8 cellular contexts compared by ENCODE assay signal in genomic region chr5:149228610-149229297, GRCh38. TPM values are rescaled to one million over a fixed set of nuclear protein-coding genes. Genes with fewer than 3 reads are reported as not detected.
DNase-seq lines count a peak whose midpoint lies in the region; ATAC-seq and TF ChIP-seq lines count a peak whose summit lies in the region.

No MANE protein-coding gene starts in this region.

- intact Hi-C loops in CD14-positive monocyte (cut with micrococcal nuclease) (no loop called here), adrenal gland (cut with DNase I) (no loop called here), left ventricle myocardium superior (cut with micrococcal nuclease) (loop anchor here (2.0 kb wide), 1 partner anchor 86 kb away; no protein-coding TSS in a partner anchor)

- no peak overlapping the region for H3K27ac Mint-ChIP-seq in CD14-positive monocyte
- H3K27ac Mint-ChIP-seq in stimulated activated naive CD8-positive, alpha-beta T cell treated with anti-CD3 and anti-CD28 coated beads, Interleukin-15, amount 100 ng/mL, for 72 hours = no peak overlapping the region

- H3K4me3 Mint-ChIP-seq in CD14-positive monocyte = no peak overlapping the region
- H3K4me3 Mint-ChIP-seq in stimulated activated naive CD8-positive, alpha-beta T cell treated with anti-CD3 and anti-CD28 coated beads, Interleukin-15, amount 100 ng/mL, for 72 hours = no peak overlapping the region

- TF ChIP-seq CTCF in CD14-positive monocyte (IDR thresholded peaks at IDR 0.05) = peak; percentile 47
- TF ChIP-seq CTCF in LNCaP clone FGC (IDR thresholded peaks at IDR 0.05; ENCODE audit: control insufficient read depth, extremely low read depth, insufficient read depth) = peak; percentile 79
- peak; percentile 65 to 92 (median 82) for TF ChIP-seq CTCF in adrenal gland (IDR thresholded peaks at IDR 0.05)

- peak overlapping the region; percentile 50 for H3K9ac ChIP-seq in skeletal muscle satellite cell (ENCODE audit: low read depth, low read length)

- H3K27me3 ChIP-seq in adrenal gland = no peaks in the 10 kb centered on the region
- H3K27me3 ChIP-seq in skeletal muscle satellite cell (ENCODE audit: control insufficient read depth, insufficient read depth, low read length) = no peaks in the 10 kb centered on the region

- H3K9me3 ChIP-seq in adrenal gland (replicated peaks in 1 of 3) = no peaks in the 10 kb centered on the region
- no peaks in the 10 kb centered on the region for H3K9me3 ChIP-seq in skeletal muscle satellite cell (replicated peaks; ENCODE audit: low read length)

- H3K36me3 Mint-ChIP-seq in CD14-positive monocyte = no peaks in the 10 kb centered on the region

- H3K27me3 Mint-ChIP-seq in CD14-positive monocyte (ENCODE audit: low read depth in 3 of 3) = peaks cover 4 to 7% (median 6%) of the 10 kb centered on the region in 3 donors
- no peaks in the 10 kb centered on the region for H3K27me3 Mint-ChIP-seq in stimulated activated naive CD8-positive, alpha-beta T cell treated with anti-CD3 and anti-CD28 coated beads, Interleukin-15, amount 100 ng/mL, for 72 hours

- peak overlapping the region; percentile 14 for H3K4me2 ChIP-seq in skeletal muscle satellite cell (ENCODE audit: low read length)

- H3K4me1 ChIP-seq in adrenal gland (replicated peaks in 1 of 2) = peaks cover 4 to 6% of the 10 kb centered on the region in 2 donors
- peaks cover 27% of the 10 kb centered on the region for H3K4me1 ChIP-seq in skeletal muscle satellite cell (ENCODE audit: control insufficient read depth, insufficient read depth, low read length)

- peaks cover 8% of the 10 kb centered on the region for H3K4me1 Mint-ChIP-seq in CD14-positive monocyte
- no peaks in the 10 kb centered on the region for H3K4me1 Mint-ChIP-seq in stimulated activated naive CD8-positive, alpha-beta T cell treated with anti-CD3 and anti-CD28 coated beads, Interleukin-15, amount 100 ng/mL, for 72 hours

- DNase-seq in CD14-positive monocyte (ENCODE audit: low spot score) (no peak), LNCaP clone FGC (ENCODE audit: low read depth) (peak; percentile 76), adrenal gland (peak; percentile 39 to 85 (median 72)), left ventricle myocardium superior (no peak)
- no peak for DNase-seq in stimulated activated naive CD8-positive, alpha-beta T cell treated with anti-CD3 and anti-CD28 coated beads, Interleukin-15, amount 100 ng/mL, for 72 hours

- no peaks in the 10 kb centered on the region for H3K9me3 Mint-ChIP-seq in CD14-positive monocyte
- no peaks in the 10 kb centered on the region for H3K9me3 Mint-ChIP-seq in stimulated activated naive CD8-positive, alpha-beta T cell treated with anti-CD3 and anti-CD28 coated beads, Interleukin-15, amount 100 ng/mL, for 72 hours

- 28 to 38% (median 31%) methylated on average over 5 of the region's 5 CpGs for WGBS in adrenal gland, 4 donors

- H3K4me3 ChIP-seq in LNCaP clone FGC (ENCODE audit: low read depth, low read length) = no peak overlapping the region
- H3K4me3 ChIP-seq in adrenal gland = no peak overlapping the region
- no peak overlapping the region for H3K4me3 ChIP-seq in skeletal muscle satellite cell (ENCODE audit: low read length)

- peak overlapping the region in 1 of 5 donors; percentile 36 for H3K27ac ChIP-seq in adrenal gland

- no peak for TF ChIP-seq POLR2A in adrenal gland (IDR thresholded peaks at IDR 0.05)

- H3K36me3 ChIP-seq in adrenal gland (replicated peaks in 1 of 2) (no peaks in the 10 kb centered on the region), skeletal muscle satellite cell (ENCODE audit: insufficient read depth, low read length) (peaks cover 64% of the 10 kb centered on the region)

- ATAC-seq in left ventricle myocardium superior (peak; percentile 86), GM19023 (IDR thresholded peaks at IDR 0.05; ENCODE audit: unreplicated experiment) (no peak), HG03442 (IDR thresholded peaks at IDR 0.05; ENCODE audit: unreplicated experiment) (no peak)
- ATAC-seq in stimulated activated naive CD8-positive, alpha-beta T cell treated with anti-CD3 and anti-CD28 coated beads, Interleukin-15, amount 100 ng/mL, for 72 hours = no peak

RNA-seq across cellular contexts. Expression of gene AFAP1L1, which starts 42.9 kb away (rescaled TPM):
- polyA plus RNA-seq in CD14-positive monocyte (not detected), adrenal gland (10 to 100 TPM in 1 of 3 donors, 1 to 10 TPM in 2; 4.3 to 13.4 (median 5.2) TPM)
- total RNA-seq in adrenal gland (10 to 100 TPM in 3 of 8 donors, 1 to 10 TPM in 5; 6.2 to 13.4 (median 9.7) TPM), left ventricle myocardium superior (48.9 TPM)
- total RNA-seq in skeletal muscle satellite cell (2012; rRNA removed) = 15.7 and 16.2 TPM in 2 replicates

Comparison
In these comparisons a context has a peak if more than half of its experiments do, and no peak if none do; other contexts are left out.
1. DNase-seq: peak in LNCaP clone FGC (single experiment) and adrenal gland (7 of 7); none in CD14-positive monocyte (single experiment), left ventricle myocardium superior (single experiment) and stimulated activated naive CD8-positive, alpha-beta T cell treated with anti-CD3 and anti-CD28 coated beads, Interleukin-15, amount 100 ng/mL, for 72 hours (0 of 2).
2. Peak in every context shown above with its lines, with median percentiles within 50 percentile points of each other: CTCF ChIP-seq.